In genomic region chr2:68423966-68424650, GRCh38 we compare ENCODE assay signal across 8 cellular contexts. TPM values are rescaled to one million over a fixed set of nuclear protein-coding genes. Genes with fewer than 3 reads are reported as not detected.
DNase-seq lines count a peak whose midpoint lies in the region; ATAC-seq and TF ChIP-seq lines count a peak whose summit lies in the region.

No MANE protein-coding gene starts in this region.

- H3K36me3 ChIP-seq in DND-41 (ENCODE audit: insufficient read depth, low read length) (no peaks in the 10 kb centered on the region), ascending aorta (no peaks in the 10 kb centered on the region)

- in situ Hi-C loops in ACHN (cut with HindIII; ENCODE audit: low pct_ligation_motif_present, low pct_unique_long_range_greater_than_20kb, low sequenced_read_pairs), result no loop called here

- no peak overlapping the region for H3K9ac ChIP-seq in DND-41 (ENCODE audit: low read depth, low read length)

- no peak overlapping the region for H2AFZ ChIP-seq in DND-41 (ENCODE audit: low read depth, low read length)

- H3K4me2 ChIP-seq in DND-41 (ENCODE audit: insufficient read depth, low read length), result no peak overlapping the region

- H3K4me3 ChIP-seq in DND-41 (ENCODE audit: low read depth in 1 of 2, low read length in 2 of 2), result no peak overlapping the region
- no peak overlapping the region for H3K4me3 ChIP-seq in ascending aorta

- TF ChIP-seq CTCF in DND-41 (IDR thresholded peaks at IDR 0.05; ENCODE audit: borderline replicate concordance, extremely low read depth, low read length, poor library complexity, severe bottlenecking), result no peak
- TF ChIP-seq CTCF in ascending aorta (IDR thresholded peaks at IDR 0.05), result no peak

- H3K4me1 ChIP-seq in DND-41 (ENCODE audit: insufficient read depth, low read length) (peaks cover 20% of the 10 kb centered on the region), ascending aorta (no peaks in the 10 kb centered on the region)

- H4K20me1 ChIP-seq in DND-41 (ENCODE audit: insufficient read depth, low read length), result no peaks in the 10 kb centered on the region

- no peaks in the 10 kb centered on the region for H3K79me2 ChIP-seq in DND-41 (ENCODE audit: insufficient read depth, low read length)

- DNase-seq in DND-41 (no peak), SKM-1 treated with dmso at 0.1 percent for 144 hours (lab: John Stamatoyannopoulos, UW; ENCODE audit: unreplicated experiment) (peak; percentile 99), ascending aorta (ENCODE audit: low spot score in 2 of 2) (no peak), HPDE6-E6E7 (ENCODE audit: extremely low spot score) (no peak), ACHN (no peak)
- no peak for DNase-seq in activated CD8-positive, alpha-beta memory T cell treated with anti-CD3 and anti-CD28 coated beads, Interleukin-2, amount 50 U/mL, for 48 hours

- H3K9me3 ChIP-seq in DND-41 (ENCODE audit: insufficient read depth, low read length, severe bottlenecking), result no peaks in the 10 kb centered on the region
- H3K9me3 ChIP-seq in ascending aorta, result no peaks in the 10 kb centered on the region

- H3K27me3 ChIP-seq in DND-41 (ENCODE audit: insufficient read depth, low read length, poor library complexity) (no peaks in the 10 kb centered on the region), ascending aorta (no peaks in the 10 kb centered on the region)

- 0 out of 3 replicates have a peak, but pooled peaks have one; percentile 23 for ATAC-seq in DND-41 (ENCODE audit: insufficient read depth, low read depth)
- peak; percentile 74 for ATAC-seq in GM19397 (IDR thresholded peaks at IDR 0.05; ENCODE audit: unreplicated experiment)
- peak; percentile 77 for ATAC-seq in HG03108 (IDR thresholded peaks at IDR 0.05; ENCODE audit: unreplicated experiment)

- H3K27ac ChIP-seq in DND-41 (ENCODE audit: low read length) (no peak overlapping the region), ascending aorta (no peak overlapping the region)

- intact Hi-C loops in ascending aorta (cut with DNase I), result no loop called here

RNA-seq across cellular contexts. Expression of gene FBXO48, which starts 43.0 kb away (rescaled TPM):
- total RNA-seq in ascending aorta, result 1.2 TPM

RNA-seq across cellular contexts. Expression of gene APLF, which starts 43.3 kb away (rescaled TPM):
- total RNA-seq in ascending aorta, result 2.8 TPM

RNA-seq across cellular contexts. Expression of gene PLEK, which starts 59.0 kb away (rescaled TPM):
- 1.5 TPM for total RNA-seq in ascending aorta

Comparison
In these comparisons a context has a peak if more than half of its experiments do, and no peak if none do; other contexts are left out.
1. ATAC-seq: peak in every context shown above with its lines; median percentile 77 in HG03108; 74 in GM19397; 23 in DND-41.